In genomic region chr12:124391340-124392261, GRCh38 we compare ENCODE assay signal across 8 cellular contexts.
DNase-seq lines count a peak whose midpoint lies in the region; ATAC-seq and TF ChIP-seq lines count a peak whose summit lies in the region.

No MANE protein-coding gene starts in this region.

- no peaks in the 10 kb centered on the region for H3K9me3 ChIP-seq in body of pancreas

- peaks cover 28% of the 10 kb centered on the region for H3K4me1 Mint-ChIP-seq in memory B cell

- DNase-seq in GM19240 (ENCODE audit: insufficient read length, low spot score), result peak; percentile 83
- peak; percentile 80 for DNase-seq in UCSD-AML1 (lab: John Stamatoyannopoulos, UW; ENCODE audit: unreplicated experiment)
- DNase-seq in body of pancreas, result peak in 2 of 4 donors; percentile 42 to 71
- DNase-seq in memory B cell (ENCODE audit: low spot score in 2 of 2), result peak; percentile 70 to 73
- peak in 5 of 6 experiments; percentile 8 to 41 (median 30) for DNase-seq in stimulated activated naive CD4-positive, alpha-beta T cell (lab: John Stamatoyannopoulos, UW)
- DNase-seq in COR-L47 (lab: John Stamatoyannopoulos, UW), result no peak

- no peak for TF ChIP-seq POLR2A in body of pancreas (IDR thresholded peaks at IDR 0.05)

- ATAC-seq in HG03432 (IDR thresholded peaks at IDR 0.05; ENCODE audit: unreplicated experiment) (peak; percentile 44), body of pancreas (no peak), memory B cell (ENCODE audit: low read depth) (peak; percentile 82), HG03378 (IDR thresholded peaks at IDR 0.05; ENCODE audit: unreplicated experiment) (no peak)

- H3K27me3 ChIP-seq in body of pancreas, result no peaks in the 10 kb centered on the region

- H3K4me1 ChIP-seq in body of pancreas, result peaks cover 75% of the 10 kb centered on the region

- H3K27ac Mint-ChIP-seq in memory B cell, result peak overlapping the region; percentile 89

- H3K27ac ChIP-seq in body of pancreas, result peak overlapping the region; percentile 41 to 96 (median 83)

- no peaks in the 10 kb centered on the region for H3K36me3 ChIP-seq in body of pancreas (replicated peaks in 1 of 2; ENCODE audit: insufficient read depth in 1 of 2, low read depth in 2 of 2)

- peak overlapping the region; percentile 91 for H3K4me3 Mint-ChIP-seq in memory B cell

- no peaks in the 10 kb centered on the region for H3K27me3 Mint-ChIP-seq in memory B cell

- intact Hi-C loops in body of pancreas (cut with DNase I), result no loop called here

- no peaks in the 10 kb centered on the region for H3K9me3 Mint-ChIP-seq in memory B cell

- H3K4me3 ChIP-seq in body of pancreas, result no peak overlapping the region

- TF ChIP-seq CTCF in body of pancreas (IDR thresholded peaks at IDR 0.05), result no peak

- 70 to 82% methylated on average over 26 to 35 of the region's 35 CpGs for WGBS in body of pancreas, 2 donors

- peaks cover 6% of the 10 kb centered on the region for H3K36me3 Mint-ChIP-seq in memory B cell

Comparison
In these comparisons a context has a peak if more than half of its experiments do, and no peak if none do; other contexts are left out.
1. ATAC-seq: peak in HG03432 (single experiment) and memory B cell (single experiment); none in body of pancreas (single experiment) and HG03378 (single experiment).